Comparison of ENCODE assay signal across 19 cellular contexts in genomic region chr2:105890856-105891255, GRCh38.
DNase-seq lines count a peak whose midpoint lies in the region; ATAC-seq lines count a peak whose summit lies in the region.
"Had no signal": no experiment of that assay in that cellular context is flagged by ENCODE, and none has a peak within 500 bp of the region (broad histone marks: within the 10 kb centered on the region; RNA-seq: fewer than 3 reads in every experiment).

No MANE protein-coding gene starts in this region.

- H3K27me3 Mint-ChIP-seq in stimulated activated naive CD8-positive, alpha-beta T cell treated with anti-CD3 and anti-CD28 coated beads, Interleukin-15, Interleukin-2, amounts not matched to agents 100 ng/mL and 50 ng/mL, for 24 hours, result no peaks in the 10 kb centered on the region
- H3K27me3 Mint-ChIP-seq in activated naive CD8-positive, alpha-beta T cell treated with anti-CD3 and anti-CD28 coated beads, Interleukin-2, amount 50 U/mL, for 24 hours, result no peaks in the 10 kb centered on the region
- H3K27me3 Mint-ChIP-seq in naive thymus-derived CD4-positive, alpha-beta T cell, result no peaks in the 10 kb centered on the region

- POLR2A ChIA-PET in naive thymus-derived CD4-positive, alpha-beta T cell (lab: Charles Lee), result interaction anchor here (0.7 to 1.0 kb wide), 2 partner anchors 9 to 204 kb away, joined by 3 to 7 read pairs; no protein-coding TSS in a partner anchor

- H3K4me1 ChIP-seq in naive thymus-derived CD4-positive, alpha-beta T cell (ENCODE audit: control insufficient read depth in 2 of 2, insufficient read depth in 2 of 2, low read length in 2 of 2), result peaks cover 25 to 36% of the 10 kb centered on the region in 2 donors

- no peak for ATAC-seq in stimulated activated naive CD8-positive, alpha-beta T cell treated with anti-CD3 and anti-CD28 coated beads, Interleukin-15, Interleukin-2, amounts not matched to agents 100 U/mL and 50 U/mL, for 24 hours
- ATAC-seq in activated naive CD8-positive, alpha-beta T cell treated with anti-CD3 and anti-CD28 coated beads, Interleukin-2, amount 50 U/mL, for 24 hours, result no peak
- no peak for ATAC-seq in naive thymus-derived CD4-positive, alpha-beta T cell
- ATAC-seq: pancreas had no signal

- no peaks in the 10 kb centered on the region for H3K9me3 ChIP-seq in naive thymus-derived CD4-positive, alpha-beta T cell (ENCODE audit: control insufficient read depth in 2 of 3, low read length in 3 of 3)
- H3K9me3 ChIP-seq: adrenal gland, pancreas had no signal

- no peak for DNase-seq in stimulated activated naive CD8-positive, alpha-beta T cell treated with anti-CD3 and anti-CD28 coated beads, Interleukin-15, Interleukin-2, amounts not matched to agents 100 U/mL and 50 U/mL, for 24 hours
- no peak for DNase-seq in activated naive CD8-positive, alpha-beta T cell treated with anti-CD3 and anti-CD28 coated beads, Interleukin-2, amount 50 U/mL, for 24 hours
- DNase-seq in naive thymus-derived CD4-positive, alpha-beta T cell, result no peak
- DNase-seq in stimulated activated CD4-positive, alpha-beta T cell treated with anti-CD3 and anti-CD28 coated beads, Interleukin-2, amount 100 ng/mL, for 24 hours, result no peak
- no peak for DNase-seq in HuH-7 (ENCODE audit: low spot score)
- DNase-seq in SKM-1 treated with dmso at 0.1 percent for 144 hours (lab: John Stamatoyannopoulos, UW; ENCODE audit: unreplicated experiment), result no peak
- DNase-seq: activated CD4-positive, alpha-beta T cell treated with anti-CD3 and anti-CD28 coated beads, Interleukin-2, amount 50 U/mL, for 1 hour; activated T-cell treated with anti-CD3 and anti-CD28 coated beads, Interleukin-2, amount 50 U/mL, for 1 hour; adrenal gland; dermis blood vessel endothelial cell; DMS79 treated with DMSO at 0.1 percent for 48 hours; GM23248; MG63; NCI-H1417 treated with DMSO at 0.1 percent for 48 hours; NCI-H524; pancreas had no signal

- no peaks in the 10 kb centered on the region for H3K27me3 ChIP-seq in naive thymus-derived CD4-positive, alpha-beta T cell (ENCODE audit: control insufficient read depth in 2 of 2, insufficient read depth in 2 of 2, low read length in 2 of 2)
- H3K27me3 ChIP-seq: adrenal gland, hepatocyte, MG63, pancreas, tibial nerve had no signal

- H3K9me3 Mint-ChIP-seq in stimulated activated naive CD8-positive, alpha-beta T cell treated with anti-CD3 and anti-CD28 coated beads, Interleukin-15, Interleukin-2, amounts not matched to agents 100 ng/mL and 50 ng/mL, for 24 hours, result peaks cover 12% of the 10 kb centered on the region
- H3K9me3 Mint-ChIP-seq in activated naive CD8-positive, alpha-beta T cell treated with anti-CD3 and anti-CD28 coated beads, Interleukin-2, amount 50 U/mL, for 24 hours, result peaks cover 11% of the 10 kb centered on the region
- H3K9me3 Mint-ChIP-seq in naive thymus-derived CD4-positive, alpha-beta T cell, result peaks cover 0 to 25% (median 6%) of the 10 kb centered on the region in 11 donors

- no peak overlapping the region for H3K4me3 Mint-ChIP-seq in stimulated activated naive CD8-positive, alpha-beta T cell treated with anti-CD3 and anti-CD28 coated beads, Interleukin-15, Interleukin-2, amounts not matched to agents 100 ng/mL and 50 ng/mL, for 24 hours
- no peak overlapping the region for H3K4me3 Mint-ChIP-seq in activated naive CD8-positive, alpha-beta T cell treated with anti-CD3 and anti-CD28 coated beads, Interleukin-2, amount 50 U/mL, for 24 hours
- H3K4me3 Mint-ChIP-seq in naive thymus-derived CD4-positive, alpha-beta T cell, result peak overlapping the region in 8 of 10 donors; percentile 6 to 78 (median 32)

- intact Hi-C loops in naive thymus-derived CD4-positive, alpha-beta T cell (cut with micrococcal nuclease), result loop anchor here in 1 of 2 donors (5.0 kb wide), 1 partner anchor 34 kb away; no protein-coding TSS in a partner anchor

- H3K36me3 ChIP-seq in naive thymus-derived CD4-positive, alpha-beta T cell (ENCODE audit: control insufficient read depth in 2 of 3, insufficient read depth in 3 of 3, low read length in 3 of 3), result peaks cover 0 to 37% (median 9%) of the 10 kb centered on the region in 3 experiments
- H3K36me3 ChIP-seq: MG63 had no signal

- peaks cover 82% of the 10 kb centered on the region for H3K36me3 Mint-ChIP-seq in stimulated activated naive CD8-positive, alpha-beta T cell treated with anti-CD3 and anti-CD28 coated beads, Interleukin-15, Interleukin-2, amounts not matched to agents 100 ng/mL and 50 ng/mL, for 24 hours (ENCODE audit: low read depth)
- H3K36me3 Mint-ChIP-seq in activated naive CD8-positive, alpha-beta T cell treated with anti-CD3 and anti-CD28 coated beads, Interleukin-2, amount 50 U/mL, for 24 hours (ENCODE audit: low read depth), result peaks cover 76% of the 10 kb centered on the region
- H3K36me3 Mint-ChIP-seq in naive thymus-derived CD4-positive, alpha-beta T cell, result peaks cover 15 to 71% (median 62%) of the 10 kb centered on the region in 5 donors

- H3K4me3 ChIP-seq in naive thymus-derived CD4-positive, alpha-beta T cell (ENCODE audit: low read length), result no peak overlapping the region
- H3K4me3 ChIP-seq: adrenal gland, GM23248, hepatocyte, MG63, pancreas, tibial nerve had no signal

- CTCF ChIA-PET in naive thymus-derived CD4-positive, alpha-beta T cell (lab: Charles Lee), result no interaction called here

- peak overlapping the region; percentile 38 for H3K27ac ChIP-seq in naive thymus-derived CD4-positive, alpha-beta T cell (ENCODE audit: low read depth, low read length)
- H3K27ac ChIP-seq: adrenal gland, GM23248, hepatocyte, pancreas, tibial nerve had no signal

- H3K4me1 Mint-ChIP-seq in stimulated activated naive CD8-positive, alpha-beta T cell treated with anti-CD3 and anti-CD28 coated beads, Interleukin-15, Interleukin-2, amounts not matched to agents 100 ng/mL and 50 ng/mL, for 24 hours (ENCODE audit: low read depth), result peaks cover 61% of the 10 kb centered on the region
- peaks cover 69% of the 10 kb centered on the region for H3K4me1 Mint-ChIP-seq in activated naive CD8-positive, alpha-beta T cell treated with anti-CD3 and anti-CD28 coated beads, Interleukin-2, amount 50 U/mL, for 24 hours
- H3K4me1 Mint-ChIP-seq in naive thymus-derived CD4-positive, alpha-beta T cell, result peaks cover 31 to 76% (median 67%) of the 10 kb centered on the region in 7 donors

- H3K27ac Mint-ChIP-seq in stimulated activated naive CD8-positive, alpha-beta T cell treated with anti-CD3 and anti-CD28 coated beads, Interleukin-15, Interleukin-2, amounts not matched to agents 100 ng/mL and 50 ng/mL, for 24 hours, result peak overlapping the region; percentile 42
- peak overlapping the region; percentile 81 for H3K27ac Mint-ChIP-seq in activated naive CD8-positive, alpha-beta T cell treated with anti-CD3 and anti-CD28 coated beads, Interleukin-2, amount 50 U/mL, for 24 hours
- peak overlapping the region; percentile 33 to 80 (median 65) for H3K27ac Mint-ChIP-seq in naive thymus-derived CD4-positive, alpha-beta T cell

Comparison
In these comparisons a context has a peak if more than half of its experiments do, and no peak if none do; other contexts are left out.
1. H3K4me3 Mint-ChIP-seq: peak in naive thymus-derived CD4-positive, alpha-beta T cell (8 of 10); none in stimulated activated naive CD8-positive, alpha-beta T cell treated with anti-CD3 and anti-CD28 coated beads, Interleukin-15, Interleukin-2, amounts not matched to agents 100 ng/mL and 50 ng/mL, for 24 hours (single experiment) and activated naive CD8-positive, alpha-beta T cell treated with anti-CD3 and anti-CD28 coated beads, Interleukin-2, amount 50 U/mL, for 24 hours (single experiment).
2. Peak in every context shown above with its lines, with median percentiles within 50 percentile points of each other: H3K27ac Mint-ChIP-seq.